ENCODE assay signal across 43 cellular contexts in genomic region chr15:66590435-66590834, GRCh38. TPM values are rescaled to one million over a fixed set of nuclear protein-coding genes. Genes with fewer than 3 reads are reported as not detected.
"Had no signal": no experiment of that assay in that cellular context is flagged by ENCODE, and none has a peak within 500 bp of the region (broad histone marks: within the 10 kb centered on the region; RNA-seq: fewer than 3 reads in every experiment).

No MANE protein-coding gene starts in this region.

- H3K27me3 ChIP-seq: ascending aorta, cardiac muscle cell had no signal

- DNase-seq: activated CD4-positive, alpha-beta memory T cell treated with anti-CD3 and anti-CD28 coated beads, Interleukin-2, amount 10 ng/mL, durations not matched to agents 7 days and 5 days; activated CD4-positive, alpha-beta T cell treated with anti-CD3 and anti-CD28 coated beads for 1 hour; activated CD4-positive, alpha-beta T cell treated with anti-CD3 and anti-CD28 coated beads for 36 hours; activated CD4-positive, alpha-beta T cell treated with anti-CD3 and anti-CD28 coated beads for 48 hours; activated CD4-positive, alpha-beta T cell treated with anti-CD3 and anti-CD28 coated beads, Interleukin-2, amount 10 ng/mL, durations not matched to agents 7 days and 5 days; activated CD4-positive, alpha-beta T cell treated with anti-CD3 and anti-CD28 coated beads, Interleukin-2, amount 50 U/mL, for 48 hours; activated CD4-positive, CD25-positive, alpha-beta regulatory T cell; activated CD8-positive, alpha-beta memory T cell treated with anti-CD3 and anti-CD28 coated beads, Interleukin-2, amount 50 U/mL, for 4 hours; activated CD8-positive, alpha-beta T cell treated with anti-CD3 and anti-CD28 coated beads, Interleukin-2, amount 10 ng/mL, durations not matched to agents 7 days and 5 days; activated effector memory CD4-positive, alpha-beta T cell treated with anti-CD3 and anti-CD28 coated beads, Interleukin-2, amount 50 U/mL, for 16 hours; activated gamma-delta T cell treated with Interleukin-2 at 50 U/mL for 16 hours; activated naive CD4-positive, alpha-beta T cell; activated naive CD4-positive, alpha-beta T cell treated with anti-CD3 and anti-CD28 coated beads for 36 hours; activated naive CD4-positive, alpha-beta T cell treated with anti-CD3 and anti-CD28 coated beads, Interleukin-2, amount 50 U/mL, for 16 hours; activated naive CD8-positive, alpha-beta T cell treated with anti-CD3 and anti-CD28 coated beads for 36 hours; activated T-cell treated with anti-CD3 and anti-CD28 coated beads for 4 hours; activated T-cell treated with anti-CD3 and anti-CD28 coated beads, Interleukin-2, amount 50 U/mL, for 1 hour; activated T-cell treated with anti-CD3 and anti-CD28 coated beads, Interleukin-2, amount 50 U/mL, for 4 hours; activated T-cell treated with anti-CD3 and anti-CD28 coated beads, Interleukin-2, amount 50 U/mL, for 72 hours; amygdala; anterior cingulate cortex; caudate nucleus; cerebellar nuclear complex; SW 1271; T-helper 1 cell; T-helper 2 cell; T-helper 9 cell had no signal

- H3K27ac Mint-ChIP-seq: activated CD4-positive, alpha-beta memory T cell treated with anti-CD3 and anti-CD28 coated beads, Interleukin-2, amount 10 ng/mL, durations not matched to agents 7 days and 5 days; activated CD4-positive, alpha-beta T cell treated with anti-CD3 and anti-CD28 coated beads for 36 hours; activated CD4-positive, alpha-beta T cell treated with anti-CD3 and anti-CD28 coated beads, Interleukin-2, amount 10 ng/mL, durations not matched to agents 7 days and 5 days; activated CD8-positive, alpha-beta T cell treated with anti-CD3 and anti-CD28 coated beads, Interleukin-2, amount 10 ng/mL, durations not matched to agents 7 days and 5 days; activated naive CD4-positive, alpha-beta T cell treated with anti-CD3 and anti-CD28 coated beads for 36 hours; activated naive CD4-positive, alpha-beta T cell treated with anti-CD3 and anti-CD28 coated beads, Interleukin-2, amount 50 U/mL, for 72 hours; activated naive CD8-positive, alpha-beta T cell treated with anti-CD3 and anti-CD28 coated beads for 36 hours; activated T-cell treated with anti-CD3 and anti-CD28 coated beads, Interleukin-2, amount 50 U/mL, for 72 hours; activated T-helper 1 cell treated with anti-CD3 and anti-CD28 coated beads, Interleukin-12 subunit alpha, Interleukin-12 subunit beta, Interleukin-2, Interleukin-4 antibody, amounts not matched to agents 30 ng/mL and 10 ng/mL and 1 ng/mL, durations not matched to agents 14 hours and 24 hours and 36 hours; activated T-helper 17 cell treated with anti-CD3 and anti-CD28 coated beads, Interleukin-2, amount 50 U/mL, for 72 hours; brain; T-helper 1 cell treated with Interleukin-12 subunit alpha and Interleukin-12 subunit beta and Interleukin-4 antibody, amounts not matched to agents 30 μg/mL and 1 μg/mL, for 36 hours; T-helper 2 cell treated with Interferon-gamma antibody and Interleukin-4, amounts not matched to agents 5 μg/mL and 100 μg/mL, for 36 hours; WTC11 had no signal

- H3K4me1 Mint-ChIP-seq: activated CD4-positive, alpha-beta memory T cell treated with anti-CD3 and anti-CD28 coated beads, Interleukin-2, amount 10 ng/mL, durations not matched to agents 7 days and 5 days; activated CD4-positive, alpha-beta T cell treated with anti-CD3 and anti-CD28 coated beads for 36 hours; activated CD4-positive, alpha-beta T cell treated with anti-CD3 and anti-CD28 coated beads, Interleukin-2, amount 10 ng/mL, durations not matched to agents 7 days and 5 days; activated naive CD8-positive, alpha-beta T cell treated with anti-CD3 and anti-CD28 coated beads for 36 hours; activated T-helper 17 cell treated with anti-CD3 and anti-CD28 coated beads, Interleukin-2, amount 50 U/mL, for 72 hours; central memory CD8-positive, alpha-beta T cell had no signal

- ATAC-seq: activated CD4-positive, alpha-beta T cell treated with anti-CD3 and anti-CD28 coated beads for 36 hours; activated CD4-positive, CD25-positive, alpha-beta regulatory T cell treated with anti-CD3 and anti-CD28 coated beads, Interleukin-2, amount 50 U/mL, for 24 hours; activated CD8-positive, alpha-beta T cell treated with anti-CD3 and anti-CD28 coated beads, Interleukin-2, amount 10 ng/mL, durations not matched to agents 7 days and 5 days; activated naive CD4-positive, alpha-beta T cell treated with anti-CD3 and anti-CD28 coated beads, Interleukin-2, amount 50 U/mL, for 72 hours; activated T-cell treated with anti-CD3 and anti-CD28 coated beads, Interleukin-2, amount 50 U/mL, for 4 hours; activated T-cell treated with anti-CD3 and anti-CD28 coated beads, Interleukin-2, amount 50 U/mL, for 72 hours; activated T-helper 17 cell treated with anti-CD3 and anti-CD28 coated beads, Interleukin-2, amount 50 U/mL, for 72 hours; WTC11 had no signal

- H3K27me3 Mint-ChIP-seq: activated CD4-positive, alpha-beta T cell treated with anti-CD3 and anti-CD28 coated beads, Interleukin-2, amount 10 ng/mL, durations not matched to agents 7 days and 5 days had no signal

- H3K36me3 ChIP-seq: ascending aorta, cardiac muscle cell had no signal

- H3K9me3 ChIP-seq: ascending aorta had no signal

- H3K4me3 Mint-ChIP-seq: activated CD4-positive, alpha-beta memory T cell treated with anti-CD3 and anti-CD28 coated beads, Interleukin-2, amount 10 ng/mL, durations not matched to agents 7 days and 5 days; activated CD4-positive, alpha-beta T cell treated with anti-CD3 and anti-CD28 coated beads for 36 hours; activated CD4-positive, alpha-beta T cell treated with anti-CD3 and anti-CD28 coated beads, Interleukin-2, amount 10 ng/mL, durations not matched to agents 7 days and 5 days; activated CD8-positive, alpha-beta T cell treated with anti-CD3 and anti-CD28 coated beads, Interleukin-2, amount 10 ng/mL, durations not matched to agents 7 days and 5 days; activated naive CD4-positive, alpha-beta T cell treated with anti-CD3 and anti-CD28 coated beads for 36 hours; activated naive CD8-positive, alpha-beta T cell treated with anti-CD3 and anti-CD28 coated beads for 36 hours; activated T-cell treated with anti-CD3 and anti-CD28 coated beads, Interleukin-2, amount 50 U/mL, for 4 hours; activated T-cell treated with anti-CD3 and anti-CD28 coated beads, Interleukin-2, amount 50 U/mL, for 72 hours; activated T-helper 1 cell treated with anti-CD3 and anti-CD28 coated beads, Interleukin-12 subunit alpha, Interleukin-12 subunit beta, Interleukin-2, Interleukin-4 antibody, amounts not matched to agents 30 ng/mL and 10 ng/mL and 1 ng/mL, durations not matched to agents 14 hours and 24 hours and 36 hours; activated T-helper 17 cell treated with anti-CD3 and anti-CD28 coated beads, Interleukin-2, amount 50 U/mL, for 72 hours; brain; central memory CD8-positive, alpha-beta T cell; T-helper 1 cell treated with Interleukin-12 subunit alpha and Interleukin-12 subunit beta and Interleukin-4 antibody, amounts not matched to agents 30 μg/mL and 1 μg/mL, for 36 hours; T-helper 2 cell treated with Interferon-gamma antibody and Interleukin-4, amounts not matched to agents 5 μg/mL and 100 μg/mL, for 36 hours; WTC11 had no signal

- H3K36me3 Mint-ChIP-seq: activated naive CD4-positive, alpha-beta T cell treated with anti-CD3 and anti-CD28 coated beads, Interleukin-2, amount 50 U/mL, for 72 hours; activated naive CD8-positive, alpha-beta T cell treated with anti-CD3 and anti-CD28 coated beads for 36 hours; brain; WTC11 had no signal

- FAIRE-seq: bronchial epithelial cell, TTC549 had no signal

- H3K4me1 ChIP-seq: ascending aorta had no signal

- H3K27ac ChIP-seq: ascending aorta, cardiac muscle cell, VCaP had no signal

- H3K9me3 Mint-ChIP-seq: activated CD4-positive, alpha-beta memory T cell treated with anti-CD3 and anti-CD28 coated beads, Interleukin-2, amount 10 ng/mL, durations not matched to agents 7 days and 5 days; activated CD4-positive, alpha-beta T cell treated with anti-CD3 and anti-CD28 coated beads, Interleukin-2, amount 10 ng/mL, durations not matched to agents 7 days and 5 days; activated naive CD4-positive, alpha-beta T cell treated with anti-CD3 and anti-CD28 coated beads for 36 hours; activated naive CD4-positive, alpha-beta T cell treated with anti-CD3 and anti-CD28 coated beads, Interleukin-2, amount 50 U/mL, for 72 hours; activated naive CD8-positive, alpha-beta T cell treated with anti-CD3 and anti-CD28 coated beads for 36 hours; activated T-cell treated with anti-CD3 and anti-CD28 coated beads, Interleukin-2, amount 50 U/mL, for 4 hours; activated T-cell treated with anti-CD3 and anti-CD28 coated beads, Interleukin-2, amount 50 U/mL, for 72 hours; activated T-helper 1 cell treated with anti-CD3 and anti-CD28 coated beads, Interleukin-12 subunit alpha, Interleukin-12 subunit beta, Interleukin-2, Interleukin-4 antibody, amounts not matched to agents 30 ng/mL and 10 ng/mL and 1 ng/mL, durations not matched to agents 14 hours and 24 hours and 36 hours; activated T-helper 17 cell treated with anti-CD3 and anti-CD28 coated beads, Interleukin-2, amount 50 U/mL, for 72 hours; brain; central memory CD8-positive, alpha-beta T cell; T-helper 1 cell treated with Interleukin-12 subunit alpha and Interleukin-12 subunit beta and Interleukin-4 antibody, amounts not matched to agents 30 μg/mL and 1 μg/mL, for 36 hours; T-helper 2 cell treated with Interferon-gamma antibody and Interleukin-4, amounts not matched to agents 5 μg/mL and 100 μg/mL, for 36 hours; WTC11 had no signal

- H3K4me3 ChIP-seq: ascending aorta, cardiac muscle cell had no signal

RNA-seq across cellular contexts. Expression of gene LCTL, which starts 24.6 kb away (rescaled TPM):
- total RNA-seq: activated CD4-positive, alpha-beta memory T cell treated with anti-CD3 and anti-CD28 coated beads, Interleukin-2, amount 10 ng/mL, durations not matched to agents 7 days and 5 days; activated CD4-positive, alpha-beta T cell treated with anti-CD3 and anti-CD28 coated beads for 36 hours; activated CD4-positive, alpha-beta T cell treated with anti-CD3 and anti-CD28 coated beads, Interleukin-2, amount 10 ng/mL, durations not matched to agents 7 days and 5 days; activated CD8-positive, alpha-beta memory T cell treated with anti-CD3 and anti-CD28 coated beads for 36 hours; activated CD8-positive, alpha-beta T cell treated with anti-CD3 and anti-CD28 coated beads, Interleukin-2, amount 10 ng/mL, durations not matched to agents 7 days and 5 days; activated naive CD4-positive, alpha-beta T cell treated with anti-CD3 and anti-CD28 coated beads for 36 hours; activated naive CD4-positive, alpha-beta T cell treated with anti-CD3 and anti-CD28 coated beads, Interleukin-2, amount 50 U/mL, for 72 hours; activated naive CD8-positive, alpha-beta T cell treated with anti-CD3 and anti-CD28 coated beads for 36 hours; activated T-cell treated with anti-CD3 and anti-CD28 coated beads, Interleukin-2, amount 50 U/mL, for 4 hours; activated T-cell treated with anti-CD3 and anti-CD28 coated beads, Interleukin-2, amount 50 U/mL, for 72 hours; activated T-helper 1 cell treated with anti-CD3 and anti-CD28 coated beads, Interleukin-12 subunit alpha, Interleukin-12 subunit beta, Interleukin-2, Interleukin-4 antibody, amounts not matched to agents 30 ng/mL and 10 ng/mL and 1 ng/mL, durations not matched to agents 14 hours and 24 hours and 36 hours; activated T-helper 17 cell treated with anti-CD3 and anti-CD28 coated beads, Interleukin-2, amount 50 U/mL, for 72 hours; ascending aorta had no signal
- polyA plus RNA-seq: adipose tissue had no signal
